ENCODE assay signal across 19 cellular contexts in the genomic region with DNA sequence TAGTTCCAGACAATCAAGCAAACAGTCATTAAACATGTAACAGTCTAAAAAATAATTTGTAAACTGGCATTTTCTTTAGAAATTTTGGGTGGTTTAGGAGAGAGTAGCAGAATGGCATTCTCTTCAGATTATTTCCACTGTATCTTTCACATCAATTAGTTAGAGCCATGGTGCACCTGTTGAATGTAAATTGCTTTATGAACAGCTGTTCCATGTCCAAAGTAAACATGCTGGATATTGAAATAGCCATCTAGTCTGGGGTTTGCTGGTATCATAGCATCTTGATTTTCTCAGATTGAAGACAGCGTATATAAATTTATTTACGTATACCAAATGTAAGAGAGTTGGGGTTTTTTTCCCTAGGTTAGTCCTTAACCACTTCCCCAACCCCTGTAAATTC.
"Had no signal": no experiment of that assay in that cellular context is flagged by ENCODE, and none has a peak within 500 bp of the region (broad histone marks: within the 10 kb centered on the region; RNA-seq: fewer than 3 reads in every experiment).

No MANE protein-coding gene starts in this region.

- H3K9me3 ChIP-seq: body of pancreas, esophagus squamous epithelium, heart right ventricle, prostate gland, right atrium auricular region, thyroid gland had no signal

- H3K27ac ChIP-seq: body of pancreas, esophagus squamous epithelium, heart right ventricle, prostate gland, right atrium auricular region, thyroid gland had no signal

- ATAC-seq: body of pancreas; heart right ventricle; naive thymus-derived CD4-positive, alpha-beta T cell had no signal

- H3K4me1 Mint-ChIP-seq: activated CD4-positive, alpha-beta memory T cell treated with anti-CD3 and anti-CD28 coated beads, Interleukin-2, amount 10 ng/mL, durations not matched to agents 7 days and 5 days; activated naive CD8-positive, alpha-beta T cell treated with anti-CD3 and anti-CD28 coated beads, Interleukin-2, amount 10 ng/mL, durations not matched to agents 7 days and 5 days; memory B cell; naive thymus-derived CD4-positive, alpha-beta T cell had no signal

- H3K27me3 ChIP-seq: body of pancreas, esophagus squamous epithelium, heart right ventricle, right atrium auricular region, thyroid gland had no signal

- H3K36me3 Mint-ChIP-seq: activated naive CD8-positive, alpha-beta T cell treated with anti-CD3 and anti-CD28 coated beads, Interleukin-2, amount 10 ng/mL, durations not matched to agents 7 days and 5 days; memory B cell; naive thymus-derived CD4-positive, alpha-beta T cell had no signal

- H3K4me1 ChIP-seq: body of pancreas, esophagus squamous epithelium, heart right ventricle, prostate gland, right atrium auricular region, thyroid gland had no signal

- H3K4me3 ChIP-seq: body of pancreas, esophagus squamous epithelium, heart right ventricle, prostate gland, right atrium auricular region, thyroid gland had no signal

- H3K36me3 ChIP-seq: esophagus squamous epithelium, heart right ventricle, prostate gland, right atrium auricular region, thyroid gland had no signal

- DNase-seq: activated CD4-positive, alpha-beta memory T cell treated with anti-CD3 and anti-CD28 coated beads, Interleukin-2, amount 10 ng/mL, durations not matched to agents 7 days and 5 days; activated CD4-positive, alpha-beta T cell treated with anti-CD3 and anti-CD28 coated beads for 48 hours; activated CD4-positive, CD25-positive, alpha-beta regulatory T cell; activated naive CD4-positive, alpha-beta T cell treated with Interleukin-2 at 50 U/mL for 16 hours; activated naive CD8-positive, alpha-beta T cell treated with anti-CD3 and anti-CD28 coated beads, Interleukin-2, amount 10 ng/mL, durations not matched to agents 7 days and 5 days; activated T-cell treated with anti-CD3 and anti-CD28 coated beads, Interleukin-2, amount 50 U/mL, for 1 hour; body of pancreas; dermis blood vessel endothelial cell; effector memory CD4-positive, alpha-beta T cell; esophagus squamous epithelium; heart right ventricle; naive thymus-derived CD4-positive, alpha-beta T cell; stimulated activated CD4-positive, alpha-beta T cell treated with anti-CD3 and anti-CD28 coated beads, Interleukin-2, amount 100 ng/mL, for 24 hours; stimulated activated naive CD4-positive, alpha-beta T cell treated with Interleukin-2 at 50 U/mL for 16 hours; thyroid gland had no signal

- H3K9me3 Mint-ChIP-seq: activated CD4-positive, alpha-beta memory T cell treated with anti-CD3 and anti-CD28 coated beads, Interleukin-2, amount 10 ng/mL, durations not matched to agents 7 days and 5 days; activated naive CD8-positive, alpha-beta T cell treated with anti-CD3 and anti-CD28 coated beads, Interleukin-2, amount 10 ng/mL, durations not matched to agents 7 days and 5 days; activated T-helper 2 cell treated with anti-CD3 and anti-CD28 coated beads, Interferon-gamma antibody, Interleukin-2, Interleukin-4, amounts not matched to agents 10 μg/mL and 5 μg/mL and 100 μg/mL, durations not matched to agents 14 hours and 24 hours and 36 hours; memory B cell had no signal

- H3K27ac Mint-ChIP-seq: activated CD4-positive, alpha-beta memory T cell treated with anti-CD3 and anti-CD28 coated beads, Interleukin-2, amount 10 ng/mL, durations not matched to agents 7 days and 5 days; activated naive CD8-positive, alpha-beta T cell treated with anti-CD3 and anti-CD28 coated beads, Interleukin-2, amount 10 ng/mL, durations not matched to agents 7 days and 5 days; activated T-helper 2 cell treated with anti-CD3 and anti-CD28 coated beads, Interferon-gamma antibody, Interleukin-2, Interleukin-4, amounts not matched to agents 10 μg/mL and 5 μg/mL and 100 μg/mL, durations not matched to agents 14 hours and 24 hours and 36 hours; memory B cell; naive thymus-derived CD4-positive, alpha-beta T cell had no signal

- H3K4me3 Mint-ChIP-seq: activated CD4-positive, alpha-beta memory T cell treated with anti-CD3 and anti-CD28 coated beads, Interleukin-2, amount 10 ng/mL, durations not matched to agents 7 days and 5 days; activated naive CD8-positive, alpha-beta T cell treated with anti-CD3 and anti-CD28 coated beads, Interleukin-2, amount 10 ng/mL, durations not matched to agents 7 days and 5 days; memory B cell; naive thymus-derived CD4-positive, alpha-beta T cell had no signal

- H3K27me3 Mint-ChIP-seq: activated CD4-positive, alpha-beta memory T cell treated with anti-CD3 and anti-CD28 coated beads, Interleukin-2, amount 10 ng/mL, durations not matched to agents 7 days and 5 days; activated naive CD8-positive, alpha-beta T cell treated with anti-CD3 and anti-CD28 coated beads, Interleukin-2, amount 10 ng/mL, durations not matched to agents 7 days and 5 days had no signal
